Comparison of ENCODE assay signal across 8 cellular contexts in genomic region chr6:142886431-142887170, GRCh38. TPM values are rescaled to one million over a fixed set of nuclear protein-coding genes. Genes with fewer than 3 reads are reported as not detected.
DNase-seq lines count a peak whose midpoint lies in the region; ATAC-seq, FAIRE-seq and TF ChIP-seq lines count a peak whose summit lies in the region.

No MANE protein-coding gene starts in this region.

- no peak overlapping the region for H3K27ac ChIP-seq in kidney (ENCODE audit: low read depth in 2 of 2, low read length in 2 of 2)

- TF ChIP-seq CTCF in kidney (IDR thresholded peaks at IDR 0.05; ENCODE audit: borderline replicate concordance, extremely low read depth, insufficient read depth): peak; percentile 23

- H3K9me3 Mint-ChIP-seq in activated naive CD8-positive, alpha-beta T cell (ENCODE audit: low read depth): no peaks in the 10 kb centered on the region

- H3K4me1 ChIP-seq in kidney (ENCODE audit: control insufficient read depth in 1 of 2, insufficient read depth in 1 of 2, low read depth in 1 of 2, low read length in 2 of 2): peaks cover 5 to 10% of the 10 kb centered on the region in 2 donors

- peak; percentile 60 for ATAC-seq in Right ventricle myocardium superior (ENCODE audit: poor library complexity)

- H3K27me3 Mint-ChIP-seq in activated naive CD8-positive, alpha-beta T cell: no peaks in the 10 kb centered on the region

- DNase-seq in Right ventricle myocardium superior (no peak), cardiac septum (ENCODE audit: low spot score) (no peak), HCEC 1CT (peak; percentile 75), LoVo (ENCODE audit: low spot score) (peak; percentile 31), kidney (no peak), DMS79 (lab: John Stamatoyannopoulos, UW) (no peak), NCI-H128 (lab: John Stamatoyannopoulos, UW; ENCODE audit: unreplicated experiment) (no peak)

- peaks cover 91% of the 10 kb centered on the region for H3K4me1 Mint-ChIP-seq in activated naive CD8-positive, alpha-beta T cell (ENCODE audit: low read depth)

- no peaks in the 10 kb centered on the region for H3K36me3 ChIP-seq in kidney (ENCODE audit: control insufficient read depth in 1 of 2, insufficient read depth in 2 of 2, low read length in 2 of 2)

- peak overlapping the region; percentile 64 for H3K4me3 Mint-ChIP-seq in activated naive CD8-positive, alpha-beta T cell

- peaks cover 13% of the 10 kb centered on the region for H3K36me3 Mint-ChIP-seq in activated naive CD8-positive, alpha-beta T cell

- intact Hi-C loops in Right ventricle myocardium superior (cut with DNase I) (loop anchor here (5.0 kb wide), 1 partner anchor 61 kb away; the partner anchor contains the start of gene HIVEP2), cardiac septum (cut with DNase I) (loop anchor here (10.0 kb wide), 2 partner anchors 62 to 192 kb away; no protein-coding TSS in a partner anchor), kidney (cut with DNase I) (no loop called here)

- H3K9ac ChIP-seq in kidney (ENCODE audit: low read length in 2 of 2): no peak overlapping the region

- H3K9me3 ChIP-seq in kidney (ENCODE audit: control insufficient read depth in 1 of 2, low read length in 2 of 2): no peaks in the 10 kb centered on the region

- H3K27ac Mint-ChIP-seq in activated naive CD8-positive, alpha-beta T cell: peak overlapping the region; percentile 100

- FAIRE-seq in kidney (lab: Jason Lieb, UNC): peak; percentile 89

- H3K4me3 ChIP-seq in kidney (ENCODE audit: low read length in 2 of 2): no peak overlapping the region

RNA-seq across cellular contexts. Expression of gene HIVEP2, which starts 58.4 kb away (rescaled TPM):
- 12.8 TPM for total RNA-seq in Right ventricle myocardium superior
- 25.7 TPM for total RNA-seq in cardiac septum
- total RNA-seq in kidney: 26.0 TPM
- 2.4 TPM for polyA plus RNA-seq in kidney (ENCODE audit: insufficient read depth, low read depth, low replicate concordance)

Comparison
In these comparisons a context has a peak if more than half of its experiments do, and no peak if none do; other contexts are left out.
1. DNase-seq: peak in HCEC 1CT (single experiment) and LoVo (single experiment); none in Right ventricle myocardium superior (single experiment), cardiac septum (single experiment), kidney (single experiment), DMS79 (single experiment) and NCI-H128 (single experiment).